2 cellular contexts compared by ENCODE assay signal in genomic region chr12:49825971-49826421, GRCh38.
TF ChIP-seq lines count a peak whose summit lies in the region.

No MANE protein-coding gene starts in this region.

TF ChIP-seq in SK-N-SH, 30 proteins besides CTCF, POLR2A, EP300 and RAD21:
- TF ChIP-seq ZBTB33 (IDR thresholded peaks at IDR 0.05; ENCODE audit: borderline replicate concordance, low read depth), result no peak
- no peak for TF ChIP-seq NRF1 (IDR thresholded peaks at IDR 0.05; ENCODE audit: low read depth, low read length)
- TF ChIP-seq NFIC (IDR thresholded peaks at IDR 0.05; ENCODE audit: borderline replicate concordance), result no peak
- no peak for TF ChIP-seq RXRA (IDR thresholded peaks at IDR 0.05; ENCODE audit: borderline replicate concordance, low read depth)
- TF ChIP-seq CHD2 (IDR thresholded peaks at IDR 0.05; ENCODE audit: low read length, partially characterized antibody), result no peak
- no peak for TF ChIP-seq YY1 (IDR thresholded peaks at IDR 0.05; ENCODE audit: low read depth)
- no peak for TF ChIP-seq SIN3A (IDR thresholded peaks at IDR 0.05; ENCODE audit: borderline replicate concordance, low read depth, low read length)
- TF ChIP-seq POLR2AphosphoS5 (IDR thresholded peaks at IDR 0.05; ENCODE audit: low read depth, low read length), result no peak
- TF ChIP-seq TCF12 (IDR thresholded peaks at IDR 0.05), result no peak
- TF ChIP-seq MAX (IDR thresholded peaks at IDR 0.05; ENCODE audit: low read depth), result no peak
- no peak for TF ChIP-seq MEF2A (IDR thresholded peaks at IDR 0.05; ENCODE audit: borderline replicate concordance, low read depth)
- no peak for TF ChIP-seq FOXJ3 (CRISPR knock-in tag; IDR thresholded peaks at IDR 0.05)
- no peak for TF ChIP-seq PBX3 (IDR thresholded peaks at IDR 0.05)

TF ChIP-seq in SK-N-SH treated with all-trans-retinoic acid at 6 μM for 48 hours, 23 proteins besides CTCF, POLR2A, EP300 and RAD21 (continued from another document):
- no peak for TF ChIP-seq TSHZ2 (CRISPR knock-in tag; IDR thresholded peaks at IDR 0.05)
- TF ChIP-seq PATZ1 (CRISPR knock-in tag; IDR thresholded peaks at IDR 0.05; ENCODE audit: borderline replicate concordance), result no peak
- TF ChIP-seq ZFP3 (CRISPR knock-in tag; IDR thresholded peaks at IDR 0.05), result no peak
- no peak for TF ChIP-seq RARB (CRISPR knock-in tag; IDR thresholded peaks at IDR 0.05)
- no peak for TF ChIP-seq ZNF8 (CRISPR knock-in tag; IDR thresholded peaks at IDR 0.05)
- TF ChIP-seq TOX (CRISPR knock-in tag; IDR thresholded peaks at IDR 0.05; ENCODE audit: borderline replicate concordance), result no peak
- no peak for TF ChIP-seq CSRNP3 (CRISPR knock-in tag; IDR thresholded peaks at IDR 0.05)
